ENCODE assay signal across 14 cellular contexts in the genomic region with DNA sequence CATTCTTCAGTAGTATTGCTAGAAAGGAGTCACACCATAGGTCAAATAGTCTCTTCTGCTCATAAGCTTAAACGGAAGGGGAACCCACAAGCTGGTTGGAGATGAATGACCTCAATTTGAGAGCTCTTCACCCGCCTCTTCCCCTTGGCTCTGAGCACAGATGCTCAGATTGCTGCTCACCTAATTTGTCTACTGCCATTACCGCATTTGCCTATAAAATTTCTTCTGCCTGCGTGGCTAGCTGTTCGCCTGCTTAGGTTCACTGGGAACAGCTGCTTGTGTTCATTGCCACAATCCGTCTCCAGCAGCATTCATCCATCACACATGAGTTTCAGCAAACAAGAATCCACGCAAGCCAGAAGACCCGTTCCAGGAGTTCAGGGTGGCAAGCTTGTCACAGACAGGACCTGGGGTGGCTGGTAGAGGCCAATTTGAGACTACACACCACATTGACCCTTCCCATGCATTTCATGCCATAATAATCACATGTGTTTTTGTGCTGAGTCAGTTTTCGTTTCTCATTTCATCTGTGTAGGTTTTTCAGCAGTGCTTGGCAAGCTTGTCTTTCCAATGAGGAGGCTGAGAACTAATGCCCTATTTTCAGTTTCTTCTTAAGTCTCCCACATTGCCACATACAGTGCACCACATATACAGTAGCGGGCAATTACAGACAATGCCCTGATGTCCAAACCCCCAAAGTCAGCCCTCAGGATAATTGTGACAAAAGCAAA. TPM values are rescaled to one million over a fixed set of nuclear protein-coding genes. Genes with fewer than 3 reads are reported as not detected.
DNase-seq lines count a peak whose midpoint lies in the region; ATAC-seq, FAIRE-seq and TF ChIP-seq lines count a peak whose summit lies in the region.
"Had no signal": no experiment of that assay in that cellular context is flagged by ENCODE, and none has a peak within 500 bp of the region (broad histone marks: within the 10 kb centered on the region; RNA-seq: fewer than 3 reads in every experiment).

No MANE protein-coding gene starts in this region.

- no peak for TF ChIP-seq CTCF in endothelial cell (IDR thresholded peaks at IDR 0.05; ENCODE audit: unreplicated experiment)

- no peak overlapping the region for H3K27ac Mint-ChIP-seq in endothelial cell (ENCODE audit: unreplicated experiment)

- peaks cover 2% of the 10 kb centered on the region for H3K27me3 Mint-ChIP-seq in endothelial cell (ENCODE audit: unreplicated experiment)

- no peaks in the 10 kb centered on the region for H3K4me1 Mint-ChIP-seq in endothelial cell (ENCODE audit: unreplicated experiment)

- H3K9me3 Mint-ChIP-seq in endothelial cell (ENCODE audit: unreplicated experiment) = peaks cover 6% of the 10 kb centered on the region

- no peak for FAIRE-seq in RCC 7860 (lab: Jason Lieb, UNC)
- FAIRE-seq: TTC549 had no signal

- ATAC-seq in HG03565 (IDR thresholded peaks at IDR 0.05; ENCODE audit: unreplicated experiment) (peak; percentile 41), HG02884 (IDR thresholded peaks at IDR 0.05; ENCODE audit: unreplicated experiment) (no peak)
- ATAC-seq: stimulated activated naive CD8-positive, alpha-beta T cell treated with anti-CD3 and anti-CD28 coated beads, Interleukin-15, Interleukin-2, amounts not matched to agents 100 U/mL and 50 U/mL, for 24 hours had no signal

- no peak overlapping the region for H3K4me3 Mint-ChIP-seq in endothelial cell (ENCODE audit: unreplicated experiment)

- DNase-seq in DMS 273 (lab: John Stamatoyannopoulos, UW; ENCODE audit: unreplicated experiment) = peak; percentile 61
- no peak for DNase-seq in DMS 273 treated with DMSO at 0.1 percent for 48 hours (lab: John Stamatoyannopoulos, UW)
- DNase-seq in RCC 7860 (ENCODE audit: low spot score) = peak; percentile 39
- DNase-seq in retina = peak; percentile 67
- DNase-seq in endothelial cell (ENCODE audit: low spot score) = no peak
- DNase-seq in COR-L47 (lab: John Stamatoyannopoulos, UW) = no peak
- DNase-seq: adrenal gland; HCEC 1CT; head of caudate nucleus; stimulated activated CD4-positive, alpha-beta T cell treated with anti-CD3 and anti-CD28 coated beads, Interleukin-2, amount 100 ng/mL, for 48 hours; stimulated activated naive CD8-positive, alpha-beta T cell treated with anti-CD3 and anti-CD28 coated beads, Interleukin-15, Interleukin-2, amounts not matched to agents 100 U/mL and 50 U/mL, for 24 hours had no signal

- H3K36me3 Mint-ChIP-seq in endothelial cell (ENCODE audit: low read depth, unreplicated experiment) = no peaks in the 10 kb centered on the region

RNA-seq across cellular contexts. Expression of a gene that starts 50.3 kb away (rescaled TPM):
- total RNA-seq in endothelial cell (ENCODE audit: unreplicated experiment) = 0.80 TPM

Comparison
In these comparisons a context has a peak if more than half of its experiments do, and no peak if none do; other contexts are left out.
1. DNase-seq: peak in DMS 273 (single experiment), RCC 7860 (single experiment) and retina (single experiment); none in DMS 273 treated with DMSO at 0.1 percent for 48 hours (single experiment), endothelial cell (single experiment) and COR-L47 (single experiment).